ENCODE assay signal across 21 cellular contexts in the genomic region with DNA sequence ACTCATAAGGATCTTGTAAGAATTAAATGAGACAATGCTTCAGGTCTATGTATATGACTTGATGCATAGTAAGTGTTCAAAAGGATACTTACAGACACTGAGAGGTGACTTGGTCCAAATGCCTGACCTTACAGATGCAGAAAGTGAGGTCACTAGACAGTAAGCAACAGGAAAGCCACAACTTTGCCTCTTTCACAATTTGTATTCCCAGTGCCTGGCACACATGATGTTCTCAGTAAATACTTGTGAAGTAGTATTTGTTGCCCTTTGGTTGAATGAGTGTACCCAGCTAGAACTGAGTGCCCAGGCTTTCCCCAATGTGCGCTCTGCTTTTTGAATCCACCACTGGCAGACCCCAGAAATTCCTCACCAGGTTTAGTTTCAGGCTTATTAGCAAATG.
"Had no signal": no experiment of that assay in that cellular context is flagged by ENCODE, and none has a peak within 500 bp of the region (broad histone marks: within the 10 kb centered on the region; RNA-seq: fewer than 3 reads in every experiment).

No MANE protein-coding gene starts in this region.

- H3K4me3 ChIP-seq: adrenal gland, ascending aorta, left ventricle myocardium inferior, mucosa of descending colon, thoracic aorta, upper lobe of left lung, vagina had no signal

- ATAC-seq: effector memory CD8-positive, alpha-beta T cell; mucosa of descending colon; natural killer cell treated with Interleukin-12 subunit alpha and Interleukin-12 subunit beta and Interleukin-15 and Interleukin-18, amount 100 ng/mL, for 72 hours; sciatic nerve had no signal

- H3K27ac ChIP-seq: adrenal gland, ascending aorta, left ventricle myocardium inferior, thoracic aorta, upper lobe of left lung, vagina had no signal

- H3K4me1 ChIP-seq: ascending aorta, left ventricle myocardium inferior, upper lobe of left lung, vagina had no signal

- H3K36me3 ChIP-seq: adrenal gland, ascending aorta, left ventricle myocardium inferior, thoracic aorta, upper lobe of left lung, vagina had no signal

- H3K9me3 ChIP-seq: adrenal gland, ascending aorta, left ventricle myocardium inferior, mucosa of descending colon, thoracic aorta, upper lobe of left lung, vagina had no signal

- H3K27me3 ChIP-seq: adrenal gland, ascending aorta, upper lobe of left lung, vagina had no signal

- FAIRE-seq: islet of Langerhans, small intestine, TTC549 had no signal

- DNase-seq: activated CD4-positive, alpha-beta T cell treated with anti-CD3 and anti-CD28 coated beads for 4 hours; activated CD4-positive, alpha-beta T cell treated with anti-CD3 and anti-CD28 coated beads, Interleukin-2, amount 50 U/mL, for 4 hours; activated CD8-positive, alpha-beta memory T cell treated with anti-CD3 and anti-CD28 coated beads for 24 hours; activated effector memory CD4-positive, alpha-beta T cell treated with Interleukin-2 at 50 U/mL for 16 hours; activated naive CD4-positive, alpha-beta T cell treated with Interleukin-2 at 50 U/mL for 16 hours; cortex of kidney; effector memory CD8-positive, alpha-beta T cell; erythroblast; left ventricle myocardium inferior; mucosa of descending colon; small intestine; stimulated activated CD4-positive, alpha-beta T cell treated with anti-CD3 and anti-CD28 coated beads, Interleukin-4, amount 100 ng/mL, for 24 hours; upper lobe of left lung had no signal
